ENCODE assay signal across 8 cellular contexts in the genomic region with DNA sequence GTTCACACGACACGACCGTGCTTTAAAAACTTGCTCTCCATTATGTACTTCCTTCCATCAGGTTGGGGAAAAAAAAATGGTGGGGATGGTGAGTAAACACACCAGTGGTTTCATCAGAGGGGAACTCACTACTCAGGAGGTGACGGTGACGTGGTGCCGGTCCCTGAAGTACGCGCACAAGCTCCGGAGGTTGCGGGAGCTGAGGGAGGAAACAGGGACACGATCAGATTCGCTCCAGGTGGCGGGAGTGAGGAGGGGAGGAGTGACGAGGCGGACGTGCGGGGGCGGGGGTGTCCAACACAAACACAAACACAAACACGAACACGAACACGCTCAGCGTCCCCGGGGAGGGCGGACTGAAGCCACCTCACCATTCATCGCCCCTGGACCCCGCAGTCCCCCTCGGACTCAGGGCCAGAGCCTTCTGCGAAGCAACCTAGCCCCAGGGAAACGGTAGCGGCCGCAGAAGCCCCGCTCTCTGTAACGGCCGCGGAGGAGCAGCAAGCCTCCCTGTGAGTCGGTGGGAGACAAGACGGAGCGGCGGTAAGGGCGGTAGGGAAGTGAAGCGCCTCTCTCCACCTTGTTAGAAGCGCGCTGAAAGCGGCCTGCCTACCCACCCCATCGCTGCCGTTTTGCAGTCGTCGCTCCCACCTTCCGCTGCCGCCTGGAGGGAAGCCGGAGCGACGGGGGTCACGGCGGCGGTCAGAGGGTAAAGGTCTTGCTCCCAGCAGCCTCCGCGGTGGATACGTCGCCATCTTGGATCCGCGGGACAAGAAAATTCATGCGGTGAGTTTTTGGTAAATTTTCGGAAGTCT.
DNase-seq lines count a peak whose midpoint lies in the region; ATAC-seq and TF ChIP-seq lines count a peak whose summit lies in the region.

A gene with protein sequence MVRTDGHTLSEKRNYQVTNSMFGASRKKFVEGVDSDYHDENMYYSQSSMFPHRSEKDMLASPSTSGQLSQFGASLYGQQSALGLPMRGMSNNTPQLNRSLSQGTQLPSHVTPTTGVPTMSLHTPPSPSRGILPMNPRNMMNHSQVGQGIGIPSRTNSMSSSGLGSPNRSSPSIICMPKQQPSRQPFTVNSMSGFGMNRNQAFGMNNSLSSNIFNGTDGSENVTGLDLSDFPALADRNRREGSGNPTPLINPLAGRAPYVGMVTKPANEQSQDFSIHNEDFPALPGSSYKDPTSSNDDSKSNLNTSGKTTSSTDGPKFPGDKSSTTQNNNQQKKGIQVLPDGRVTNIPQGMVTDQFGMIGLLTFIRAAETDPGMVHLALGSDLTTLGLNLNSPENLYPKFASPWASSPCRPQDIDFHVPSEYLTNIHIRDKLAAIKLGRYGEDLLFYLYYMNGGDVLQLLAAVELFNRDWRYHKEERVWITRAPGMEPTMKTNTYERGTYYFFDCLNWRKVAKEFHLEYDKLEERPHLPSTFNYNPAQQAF (plus strand): TSS at position 739 of the 815 bp plus-strand sequence. CDS start 34,794 bp downstream, outside the sequence.

- peaks cover 61% of the 10 kb centered on the region for H3K79me2 ChIP-seq in ACC112 (ENCODE audit: control insufficient read depth, insufficient read depth, low read length, unreplicated experiment)

- peak; percentile 65 for ATAC-seq in GM18868 (IDR thresholded peaks at IDR 0.05; ENCODE audit: unreplicated experiment)
- peak; percentile 59 for ATAC-seq in HG03103 (IDR thresholded peaks at IDR 0.05; ENCODE audit: low read depth, unreplicated experiment)

- peak within 1 kb of the TSS; percentile 96 for H3K27ac ChIP-seq in ACC112 (ENCODE audit: low read depth, low read length)
- peak within 1 kb of the TSS; percentile 99 for H3K27ac ChIP-seq in VCaP
- H3K27ac ChIP-seq in iPS-20b (ENCODE audit: low read length) = peak within 1 kb of the TSS; percentile 92
- peak within 1 kb of the TSS; percentile 93 to 99 (median 97) for H3K27ac ChIP-seq in skin epidermis

- H3K27me3 ChIP-seq in ACC112 (ENCODE audit: insufficient read depth, low read length) (no peaks in the 10 kb centered on the region), iPS-20b (ENCODE audit: insufficient read depth, low read length) (no peaks in the 10 kb centered on the region)

- H3K36me3 ChIP-seq in ACC112 (ENCODE audit: insufficient read depth, low read length) = peaks cover 24% of the 10 kb centered on the region
- peaks cover 34% of the 10 kb centered on the region for H3K36me3 ChIP-seq in iPS-20b (ENCODE audit: insufficient read depth, low read depth, low read length)

- peak; percentile 90 for DNase-seq in NCI-H2196 (lab: John Stamatoyannopoulos, UW; ENCODE audit: unreplicated experiment)
- DNase-seq in T47D (ENCODE audit: low read depth in 1 of 2, low spot score in 1 of 2) = peak; percentile 65 to 95

- H3K9me3 ChIP-seq in iPS-20b (ENCODE audit: insufficient read depth, low read depth, low read length) = no peaks in the 10 kb centered on the region

- H3K9ac ChIP-seq in iPS-20b (ENCODE audit: low read depth, low read length) = peak within 1 kb of the TSS; percentile 98

- TF ChIP-seq CTCF in VCaP (conservative IDR thresholded peaks at IDR 0.05) = no peak

- H3K4me1 ChIP-seq in ACC112 (ENCODE audit: control insufficient read depth, insufficient read depth, low read length, unreplicated experiment) = peaks cover 45% of the 10 kb centered on the region
- peaks cover 22% of the 10 kb centered on the region; the same call in 1 of the 2 replicates for H3K4me1 ChIP-seq in iPS-20b (ENCODE audit: insufficient read depth, low read length)

- peak within 1 kb of the TSS; percentile 98 for H3K4me3 ChIP-seq in ACC112 (ENCODE audit: low read depth, low read length)
- peak within 1 kb of the TSS; percentile 90 for H3K4me3 ChIP-seq in iPS-20b (ENCODE audit: low read length)
- peak within 1 kb of the TSS; percentile 64 to 93 (median 82) for H3K4me3 ChIP-seq in skin epidermis

- peak within 1 kb of the TSS; percentile 95 for H2AFZ ChIP-seq in ACC112 (ENCODE audit: low read length, unreplicated experiment)

- in situ Hi-C loops in T47D (cut with HindIII; ENCODE audit: low pct_unique_long_range_greater_than_20kb, low sequenced_read_pairs) = no loop called here

Comparison
In these comparisons a context has a peak if more than half of its experiments do, and no peak if none do; other contexts are left out.
1. Peak in every context shown above with its lines: DNase-seq, ATAC-seq, H3K4me3 ChIP-seq and H3K27ac ChIP-seq.